ENCODE assay signal across 23 cellular contexts in the genomic region with DNA sequence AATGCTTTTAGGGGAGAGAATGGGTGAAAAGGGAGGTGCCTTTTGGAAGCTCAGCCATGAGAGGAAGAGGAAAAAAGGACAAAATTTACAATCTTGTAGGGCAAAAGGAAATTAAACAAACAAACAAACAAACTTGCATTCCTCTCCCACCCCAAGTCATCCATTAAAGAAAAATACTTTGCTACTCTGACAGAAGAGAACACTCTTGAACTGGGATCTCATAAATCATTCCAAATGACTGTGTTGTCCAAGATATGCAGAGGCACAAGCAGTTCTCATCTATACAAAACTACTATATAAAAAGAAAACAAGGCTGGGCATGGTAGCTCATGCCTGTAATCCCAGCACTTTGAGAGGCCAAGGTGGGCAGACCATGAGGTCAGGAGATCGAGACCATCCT. TPM values are rescaled to one million over a fixed set of nuclear protein-coding genes. Genes with fewer than 3 reads are reported as not detected.
DNase-seq lines count a peak whose midpoint lies in the region; ATAC-seq and TF ChIP-seq lines count a peak whose summit lies in the region.
"Had no signal": no experiment of that assay in that cellular context is flagged by ENCODE, and none has a peak within 500 bp of the region (broad histone marks: within the 10 kb centered on the region; RNA-seq: fewer than 3 reads in every experiment).

No MANE protein-coding gene starts in this region.

- intact Hi-C loops in CD4-positive, alpha-beta memory T cell (cut with micrococcal nuclease): no loop called here

- peaks cover 29% of the 10 kb centered on the region for H3K36me3 ChIP-seq in CD4-positive, alpha-beta memory T cell (ENCODE audit: insufficient read depth, low read length)
- H3K36me3 ChIP-seq: BE2C had no signal

- CTCF ChIA-PET in CD4-positive, alpha-beta memory T cell (lab: Charles Lee; ENCODE audit: partially characterized antibody): interaction anchor here (0.7 to 1.3 kb wide), 2 partner anchors 17 to 124 kb away, joined by 3 read pairs; partner anchors contain the start of gene COQ2
- CTCF ChIA-PET in HEK293T (lab: Yijun Ruan, JAX): no interaction called here

- peak overlapping the region in 4 of 7 donors; percentile 1 to 43 (median 10) for H3K27ac Mint-ChIP-seq in CD4-positive, alpha-beta memory T cell
- peak overlapping the region; percentile 26 for H3K27ac Mint-ChIP-seq in central memory CD8-positive, alpha-beta T cell (ENCODE audit: low read depth)
- H3K27ac Mint-ChIP-seq in naive thymus-derived CD8-positive, alpha-beta T cell: peak overlapping the region in 8 of 10 donors; percentile 2 to 80 (median 64)
- H3K27ac Mint-ChIP-seq: CD4-positive, alpha-beta T cell had no signal

- no peak for ATAC-seq in central memory CD8-positive, alpha-beta T cell (replicated peaks; ENCODE audit: extremely low read depth, poor library complexity, severe bottlenecking)
- ATAC-seq in naive thymus-derived CD8-positive, alpha-beta T cell: no peak
- no peak for ATAC-seq in GM19395 (IDR thresholded peaks at IDR 0.05; ENCODE audit: unreplicated experiment)
- ATAC-seq: PC-3 had no signal

- no peaks in the 10 kb centered on the region for H3K9me3 ChIP-seq in CD4-positive, alpha-beta memory T cell (ENCODE audit: control insufficient read depth in 1 of 2, low read length in 2 of 2)
- H3K9me3 ChIP-seq: BE2C had no signal

- H3K4me3 Mint-ChIP-seq in CD4-positive, alpha-beta memory T cell: no peak overlapping the region
- H3K4me3 Mint-ChIP-seq in central memory CD8-positive, alpha-beta T cell: no peak overlapping the region
- no peak overlapping the region for H3K4me3 Mint-ChIP-seq in naive thymus-derived CD8-positive, alpha-beta T cell
- H3K4me3 Mint-ChIP-seq: CD4-positive, alpha-beta T cell; IgD-negative memory B cell had no signal

- H3K4me3 ChIP-seq in CD4-positive, alpha-beta memory T cell (ENCODE audit: low read length in 2 of 2): no peak overlapping the region

- H3K36me3 Mint-ChIP-seq in CD4-positive, alpha-beta memory T cell: peaks cover 53 to 62% of the 10 kb centered on the region in 2 donors
- peaks cover 33% of the 10 kb centered on the region for H3K36me3 Mint-ChIP-seq in central memory CD8-positive, alpha-beta T cell (ENCODE audit: insufficient read depth)
- peaks cover 5 to 71% (median 19%) of the 10 kb centered on the region in 3 donors for H3K36me3 Mint-ChIP-seq in naive thymus-derived CD8-positive, alpha-beta T cell

- H3K4me1 Mint-ChIP-seq in CD4-positive, alpha-beta memory T cell: no peaks in the 10 kb centered on the region
- H3K4me1 Mint-ChIP-seq in central memory CD8-positive, alpha-beta T cell: no peaks in the 10 kb centered on the region
- H3K4me1 Mint-ChIP-seq in naive thymus-derived CD8-positive, alpha-beta T cell: peaks cover 0 to 4% (median 0%) of the 10 kb centered on the region in 4 donors

- H3K27me3 Mint-ChIP-seq in CD4-positive, alpha-beta memory T cell: no peaks in the 10 kb centered on the region
- no peaks in the 10 kb centered on the region for H3K27me3 Mint-ChIP-seq in central memory CD8-positive, alpha-beta T cell
- H3K27me3 Mint-ChIP-seq in naive thymus-derived CD8-positive, alpha-beta T cell: no peaks in the 10 kb centered on the region
- H3K27me3 Mint-ChIP-seq: CD4-positive, alpha-beta T cell; IgD-negative memory B cell had no signal

- H3K27ac ChIP-seq in CD4-positive, alpha-beta memory T cell (ENCODE audit: low read depth, low read length): no peak overlapping the region
- H3K27ac ChIP-seq in caudate nucleus (ENCODE audit: low read depth, low read length): no peak overlapping the region

- no peaks in the 10 kb centered on the region for H3K4me1 ChIP-seq in CD4-positive, alpha-beta memory T cell (ENCODE audit: insufficient read depth, low read length)
- H3K4me1 ChIP-seq: BE2C had no signal

- POLR2A ChIA-PET in CD4-positive, alpha-beta memory T cell (lab: Charles Lee; ENCODE audit: partially characterized antibody): no interaction called here
- POLR2A ChIA-PET in HEK293T (lab: Yijun Ruan, JAX): interaction anchor here (1.0 kb wide), 1 partner anchor 14 kb away, joined by 3 read pairs; no protein-coding TSS in a partner anchor
- POLR2A ChIA-PET in naive thymus-derived CD8-positive, alpha-beta T cell (lab: Charles Lee): no interaction called here

- DNase-seq in CD4-positive, alpha-beta memory T cell: no peak
- DNase-seq in HEK293T (ENCODE audit: extremely low spot score) (no peak), caudate nucleus (lab: John Stamatoyannopoulos, UW) (no peak), retina (no peak)
- DNase-seq in central memory CD8-positive, alpha-beta T cell (ENCODE audit: low spot score in 2 of 2): no peak
- no peak for DNase-seq in naive thymus-derived CD8-positive, alpha-beta T cell
- DNase-seq: BE2C; CD4-positive, alpha-beta T cell; DND-41; GOT3; HCEC 1CT; Karpas-422; MV-4-11; NCI-H1105 treated with DMSO at 0.1 percent for 48 hours; NCI-H1694; NCI-H2081; NCI-H2171 treated with DMSO at 0.1 percent for 48 hours; NCI-H446; NCI-H526; PC-3; Right ventricle myocardium superior had no signal

- H3K9me3 Mint-ChIP-seq in CD4-positive, alpha-beta memory T cell: no peaks in the 10 kb centered on the region
- H3K9me3 Mint-ChIP-seq in central memory CD8-positive, alpha-beta T cell: no peaks in the 10 kb centered on the region
- H3K9me3 Mint-ChIP-seq in naive thymus-derived CD8-positive, alpha-beta T cell: no peaks in the 10 kb centered on the region
- H3K9me3 Mint-ChIP-seq: CD4-positive, alpha-beta T cell; IgD-negative memory B cell had no signal

- no peaks in the 10 kb centered on the region for H3K27me3 ChIP-seq in CD4-positive, alpha-beta memory T cell (ENCODE audit: insufficient read depth, low read length)
- H3K27me3 ChIP-seq: BE2C had no signal

TF ChIP-seq in HEK293T, 16 proteins besides CTCF, POLR2A, EP300 and RAD21:
- TF ChIP-seq TARDBP (IDR thresholded peaks at IDR 0.05) (no peak), PKNOX1 (IDR thresholded peaks at IDR 0.05) (peak; percentile 79)

RNA-seq across cellular contexts. Expression of gene HELQ, which starts 46.7 kb away (rescaled TPM):
- total RNA-seq in CD4-positive, alpha-beta memory T cell: 10 to 100 TPM; 48.1 to 49.0 TPM
- polyA plus RNA-seq in CD4-positive, alpha-beta memory T cell: 10 to 100 TPM; 17.5 to 24.0 TPM
- 10 to 100 TPM; 50.1 to 50.2 TPM for total RNA-seq in naive thymus-derived CD8-positive, alpha-beta T cell
- 10 to 100 TPM; 16.7 to 27.5 (median 19.9) TPM for polyA plus RNA-seq in naive thymus-derived CD8-positive, alpha-beta T cell

RNA-seq across cellular contexts. Expression of gene MRPS18C, which starts 46.9 kb away (rescaled TPM):
- total RNA-seq in CD4-positive, alpha-beta memory T cell: 10 to 100 TPM; 45.7 to 51.4 TPM
- polyA plus RNA-seq in CD4-positive, alpha-beta memory T cell: 10 to 100 TPM; 60.9 to 76.3 TPM
- 10 to 100 TPM; 52.9 to 66.1 TPM for total RNA-seq in naive thymus-derived CD8-positive, alpha-beta T cell
- 10 to 100 TPM; 45.4 to 64.6 (median 50.5) TPM for polyA plus RNA-seq in naive thymus-derived CD8-positive, alpha-beta T cell

Comparison
In these comparisons a context has a peak if more than half of its experiments do, and no peak if none do; other contexts are left out.
1. H3K27ac Mint-ChIP-seq: peak in every context shown above with its lines; median percentile 64 in naive thymus-derived CD8-positive, alpha-beta T cell; 26 in central memory CD8-positive, alpha-beta T cell; 10 in CD4-positive, alpha-beta memory T cell.